ENCODE assay signal across 18 cellular contexts in genomic region chr1:54117815-54118563, GRCh38. TPM values are rescaled to one million over a fixed set of nuclear protein-coding genes. Genes with fewer than 3 reads are reported as not detected.
DNase-seq lines count a peak whose midpoint lies in the region; ATAC-seq, FAIRE-seq and TF ChIP-seq lines count a peak whose summit lies in the region.
"Had no signal": no experiment of that assay in that cellular context is flagged by ENCODE, and none has a peak within 500 bp of the region (broad histone marks: within the 10 kb centered on the region; RNA-seq: fewer than 3 reads in every experiment).

No MANE protein-coding gene starts in this region.

- H3K9me3 ChIP-seq in heart right ventricle: no peaks in the 10 kb centered on the region
- H3K9me3 ChIP-seq in astrocyte (ENCODE audit: insufficient read depth, low read depth, low read length): no peaks in the 10 kb centered on the region
- H3K9me3 ChIP-seq: body of pancreas, HAP-1, thyroid gland had no signal

- H2AFZ ChIP-seq in astrocyte (ENCODE audit: low read depth, low read length): peak overlapping the region; percentile 48

- peak overlapping the region; percentile 64 for H3K4me2 ChIP-seq in astrocyte (ENCODE audit: low read length)

- no peaks in the 10 kb centered on the region for H3K9me3 Mint-ChIP-seq in astrocyte (ENCODE audit: unreplicated experiment)
- H3K9me3 Mint-ChIP-seq: activated CD8-positive, alpha-beta T cell treated with anti-CD3 and anti-CD28 coated beads for 36 hours; memory B cell had no signal

- peaks cover 0 to 15% (median 10%) of the 10 kb centered on the region in 9 donors for H3K4me1 ChIP-seq in heart right ventricle
- H3K4me1 ChIP-seq in astrocyte (ENCODE audit: insufficient read depth, low read length): peaks cover 34% of the 10 kb centered on the region

- peak overlapping the region; percentile 61 for H3K9ac ChIP-seq in astrocyte (ENCODE audit: low read length)

- H3K36me3 ChIP-seq in heart right ventricle (no peaks in the 10 kb centered on the region), astrocyte (ENCODE audit: insufficient read depth, low read length) (no peaks in the 10 kb centered on the region)
- H3K36me3 ChIP-seq: HAP-1, thyroid gland had no signal

- intact Hi-C loops in Right ventricle myocardium superior (cut with DNase I) (no loop called here), heart right ventricle (cut with DNase I) (no loop called here), lower leg skin (cut with DNase I; ENCODE audit: low total_unique reads) (no loop called here)

- peak; percentile 8 for DNase-seq in Right ventricle myocardium superior
- DNase-seq in heart right ventricle: no peak
- DNase-seq in astrocyte (ENCODE audit: low read depth): peak; percentile 11
- DNase-seq in kidney glomerular epithelial cell (lab: John Stamatoyannopoulos, UW): peak; percentile 30
- no peak for DNase-seq in lower leg skin (ENCODE audit: low spot score in 2 of 2)
- no peak for DNase-seq in KBM-7
- DNase-seq in DMS79 (lab: John Stamatoyannopoulos, UW): no peak
- DNase-seq: activated CD8-positive, alpha-beta T cell treated with anti-CD3 and anti-CD28 coated beads for 36 hours; body of pancreas; DMS79 treated with DMSO at 0.1 percent for 48 hours; NCI-H510A treated with DMSO at 0.1 percent for 48 hours; thyroid gland had no signal

- H3K4me3 ChIP-seq in heart right ventricle (no peak overlapping the region), astrocyte (ENCODE audit: insufficient read depth, low read depth, low read length) (no peak overlapping the region), lower leg skin (ENCODE audit: low read depth, poor library complexity, severe bottlenecking) (no peak overlapping the region)
- H3K4me3 ChIP-seq: body of pancreas, HAP-1, thyroid gland had no signal

- no peak overlapping the region for H3K4me3 Mint-ChIP-seq in astrocyte (ENCODE audit: unreplicated experiment)
- H3K4me3 Mint-ChIP-seq: activated CD8-positive, alpha-beta T cell treated with anti-CD3 and anti-CD28 coated beads for 36 hours; memory B cell had no signal

- H3K4me1 Mint-ChIP-seq in astrocyte (ENCODE audit: low read depth, unreplicated experiment): peaks cover 11% of the 10 kb centered on the region
- H3K4me1 Mint-ChIP-seq: memory B cell had no signal

- in situ Hi-C loops in KBM-7 (cut with MboI; ENCODE audit: low pct_unique_long_range_greater_than_20kb, low sequenced_read_pairs): no loop called here

- 87 to 88% methylated on average over 10 to 11 of the region's 11 CpGs for WGBS in heart right ventricle, 2 donors
- 90 to 94% methylated on average over 11 of the region's 11 CpGs for WGBS in lower leg skin, 2 donors

- no peak for FAIRE-seq in astrocyte (lab: Jason Lieb, UNC)
- FAIRE-seq: endometrium, GM12892 had no signal

- no peak overlapping the region for H3K27ac Mint-ChIP-seq in astrocyte (ENCODE audit: unreplicated experiment)
- H3K27ac Mint-ChIP-seq: activated CD8-positive, alpha-beta T cell treated with anti-CD3 and anti-CD28 coated beads for 36 hours; memory B cell had no signal

- no peaks in the 10 kb centered on the region for H3K36me3 Mint-ChIP-seq in astrocyte (ENCODE audit: low read depth, unreplicated experiment)
- H3K36me3 Mint-ChIP-seq: memory B cell had no signal

- TF ChIP-seq CTCF in heart right ventricle (IDR thresholded peaks at IDR 0.05) (no peak), astrocyte (IDR thresholded peaks at IDR 0.05; ENCODE audit: insufficient read depth, low read depth, low read length) (no peak), lower leg skin (IDR thresholded peaks at IDR 0.05) (no peak)

- H3K27ac ChIP-seq in heart right ventricle (no peak overlapping the region), astrocyte (ENCODE audit: low read depth, low read length) (peak overlapping the region; percentile 74)
- H3K27ac ChIP-seq: body of pancreas, thyroid gland had no signal

- TF ChIP-seq POLR2A in lower leg skin (IDR thresholded peaks at IDR 0.05): no peak

- H3K27me3 Mint-ChIP-seq in astrocyte (ENCODE audit: low read depth, unreplicated experiment): peaks cover 16% of the 10 kb centered on the region

- H3K79me2 ChIP-seq in astrocyte (ENCODE audit: insufficient read depth, low read length): no peaks in the 10 kb centered on the region

- ATAC-seq in Right ventricle myocardium superior (ENCODE audit: poor library complexity) (no peak), heart right ventricle (no peak), GM18520 (IDR thresholded peaks at IDR 0.05; ENCODE audit: unreplicated experiment) (no peak)
- ATAC-seq: activated CD8-positive, alpha-beta T cell treated with anti-CD3 and anti-CD28 coated beads for 36 hours; body of pancreas had no signal

- no peaks in the 10 kb centered on the region for H4K20me1 ChIP-seq in astrocyte (ENCODE audit: insufficient read depth, low read length)

- H3K27me3 ChIP-seq in heart right ventricle (peaks cover 0 to 13% (median 0%) of the 10 kb centered on the region in 7 donors), astrocyte (ENCODE audit: insufficient read depth, low read length) (peaks cover 4% of the 10 kb centered on the region)
- H3K27me3 ChIP-seq: body of pancreas, thyroid gland had no signal

RNA-seq across cellular contexts. Expression of gene CDCP2, which starts 34.8 kb away (rescaled TPM):
- not detected for total RNA-seq in Right ventricle myocardium superior
- under 1 TPM in 1 of 10 donors, not detected in 9; 0.11 TPM for total RNA-seq in heart right ventricle
- under 1 TPM in 1 of 2 donors, not detected in 1; 0.03 TPM for polyA plus RNA-seq in heart right ventricle
- not detected in 2 replicates for total RNA-seq in astrocyte
- total RNA-seq in lower leg skin: under 1 TPM in 3 of 4 donors, not detected in 1; 0.23 to 0.47 (median 0.46) TPM
- total RNA-seq: body of pancreas, HT-29 had no signal

Comparison
In these comparisons a context has a peak if more than half of its experiments do, and no peak if none do; other contexts are left out.
1. DNase-seq: peak in Right ventricle myocardium superior (single experiment), astrocyte (single experiment) and kidney glomerular epithelial cell (single experiment); none in heart right ventricle (0 of 2), lower leg skin (0 of 2), KBM-7 (single experiment) and DMS79 (single experiment).